Comparison of ENCODE assay signal across 28 cellular contexts in the genomic region with DNA sequence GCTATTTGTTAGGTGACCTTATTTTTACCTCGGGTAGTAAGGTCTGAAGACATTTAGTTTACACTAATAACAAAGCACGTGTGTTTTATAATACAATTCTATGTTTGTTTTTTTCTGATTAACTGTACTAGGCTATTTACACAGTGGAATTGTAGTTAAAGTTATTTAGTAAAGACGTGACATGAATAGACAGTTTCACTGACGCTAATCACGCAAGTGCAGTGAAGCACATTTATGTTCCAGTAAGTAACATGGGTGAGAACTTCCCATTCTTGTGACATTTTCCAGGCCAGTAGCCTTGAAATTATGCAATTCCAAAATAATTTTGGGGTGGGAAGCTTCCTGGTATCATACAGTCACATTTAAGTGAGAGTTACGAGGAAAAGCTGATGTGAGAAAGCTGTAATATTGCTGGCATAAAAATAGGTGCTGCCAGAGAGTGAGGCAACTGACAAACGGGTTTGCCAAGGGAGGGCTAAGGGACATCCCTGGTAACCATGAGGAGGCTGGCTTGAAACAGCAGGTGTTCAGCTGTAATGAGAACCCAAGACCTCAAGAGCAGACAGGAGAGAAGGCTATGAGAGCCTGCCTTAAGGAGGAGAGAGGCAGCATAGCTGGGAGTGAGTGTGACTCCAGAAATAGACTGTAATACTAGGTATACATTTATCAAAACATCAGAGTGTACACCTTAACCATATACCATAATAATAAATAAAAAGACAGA.
A peak's percentile ranks its signal among the peaks of the same experiment; 100 is the strongest.
DNase-seq lines count a peak whose midpoint lies in the region; ATAC-seq and TF ChIP-seq lines count a peak whose summit lies in the region.
"Had no signal": no experiment of that assay in that cellular context is flagged by ENCODE, and none has a peak within 500 bp of the region (broad histone marks: within the 10 kb centered on the region; RNA-seq: fewer than 3 reads in every experiment).

No MANE protein-coding gene starts in this region.

- no peaks in the 10 kb centered on the region for H3K36me3 ChIP-seq in endocrine pancreas (ENCODE audit: control insufficient read depth, insufficient read depth, low read length)
- no peaks in the 10 kb centered on the region for H3K36me3 ChIP-seq in CD8-positive, alpha-beta T cell (ENCODE audit: insufficient read depth, low read length)
- H3K36me3 ChIP-seq: gastroesophageal sphincter, lower lobe of right lung, spleen, tibial artery, WERI-Rb-1 had no signal

- peak; percentile 26 to 46 for DNase-seq in NCI-H2081 (lab: John Stamatoyannopoulos, UW)
- no peak for DNase-seq in NCI-H2081 treated with DMSO at 0.1 percent for 48 hours (lab: John Stamatoyannopoulos, UW)
- DNase-seq in NCI-H2227 treated with DMSO at 0.1 percent for 48 hours (lab: John Stamatoyannopoulos, UW): peak; percentile 38
- DNase-seq in retina: peak; percentile 58
- DNase-seq in 8988T: no peak
- DNase-seq in NCI-H1105 (lab: John Stamatoyannopoulos, UW): no peak
- no peak for DNase-seq in CD8-positive, alpha-beta T cell
- DNase-seq: activated CD4-positive, alpha-beta T cell treated with anti-CD3 and anti-CD28 coated beads, Interleukin-2, amount 10 ng/mL, durations not matched to agents 24 days and 14 days; activated naive CD4-positive, alpha-beta T cell; activated T-cell treated with anti-CD3 and anti-CD28 coated beads, Interleukin-2, amount 50 U/mL, for 4 hours; CD8-positive, alpha-beta memory T cell; cerebellar nuclear complex; dorsolateral prefrontal cortex; GF-D8; islet precursor cell; lower lobe of right lung; NCI-H2029; NCI-H510A treated with DMSO at 0.1 percent for 48 hours; spleen; SW 1271; T-helper 9 cell; tibial artery; WERI-Rb-1 had no signal

- H3K4me3 Mint-ChIP-seq in CD8-positive, alpha-beta T cell: no peak overlapping the region
- H3K4me3 Mint-ChIP-seq: activated CD4-positive, alpha-beta T cell treated with anti-CD3 and anti-CD28 coated beads, Interleukin-2, amount 10 ng/mL, durations not matched to agents 24 days and 14 days; activated T-cell treated with anti-CD3 and anti-CD28 coated beads, Interleukin-2, amount 50 U/mL, for 4 hours; B cell; CD8-positive, alpha-beta memory T cell; natural killer cell treated with Interleukin-12 subunit alpha and Interleukin-12 subunit beta and Interleukin-15 and Interleukin-18, amount 100 ng/mL, for 72 hours had no signal

- peaks cover 12% of the 10 kb centered on the region for H3K4me1 ChIP-seq in endocrine pancreas (ENCODE audit: control insufficient read depth, insufficient read depth, low read length)
- no peaks in the 10 kb centered on the region for H3K4me1 ChIP-seq in CD8-positive, alpha-beta T cell (ENCODE audit: insufficient read depth, low read length)
- H3K4me1 ChIP-seq: gastroesophageal sphincter, lower lobe of right lung, spleen, tibial artery had no signal

- peaks cover 2% of the 10 kb centered on the region for H3K9me3 Mint-ChIP-seq in CD8-positive, alpha-beta T cell
- H3K9me3 Mint-ChIP-seq: activated CD4-positive, alpha-beta T cell treated with anti-CD3 and anti-CD28 coated beads, Interleukin-2, amount 10 ng/mL, durations not matched to agents 24 days and 14 days; activated T-cell treated with anti-CD3 and anti-CD28 coated beads, Interleukin-2, amount 50 U/mL, for 4 hours had no signal

- CTCF ChIA-PET in CD8-positive, alpha-beta T cell (lab: Charles Lee): no interaction called here

- H3K27me3 Mint-ChIP-seq in CD8-positive, alpha-beta T cell (ENCODE audit: low read depth): no peaks in the 10 kb centered on the region
- H3K27me3 Mint-ChIP-seq: activated CD4-positive, alpha-beta T cell treated with anti-CD3 and anti-CD28 coated beads, Interleukin-2, amount 10 ng/mL, durations not matched to agents 24 days and 14 days; B cell; CD8-positive, alpha-beta memory T cell; natural killer cell treated with Interleukin-12 subunit alpha and Interleukin-12 subunit beta and Interleukin-15 and Interleukin-18, amount 100 ng/mL, for 72 hours had no signal

- intact Hi-C loops in CD8-positive, alpha-beta T cell (cut with DNase I, micrococcal nuclease): no loop called here

- no peak for ATAC-seq in CD8-positive, alpha-beta T cell
- ATAC-seq: activated T-cell treated with anti-CD3 and anti-CD28 coated beads, Interleukin-2, amount 50 U/mL, for 4 hours; gastroesophageal sphincter; lower lobe of right lung; natural killer cell treated with Interleukin-12 subunit alpha and Interleukin-12 subunit beta and Interleukin-15 and Interleukin-18, amount 100 ng/mL, for 72 hours; Panc1 had no signal

- H3K4me3 ChIP-seq in endocrine pancreas (ENCODE audit: control insufficient read depth, insufficient read depth, low read length): peak overlapping the region; percentile 82
- no peak overlapping the region for H3K4me3 ChIP-seq in CD8-positive, alpha-beta T cell (ENCODE audit: low read depth, low read length)
- H3K4me3 ChIP-seq: dorsolateral prefrontal cortex, gastroesophageal sphincter, lower lobe of right lung, spleen, tibial artery had no signal

- H3K9ac ChIP-seq in endocrine pancreas (ENCODE audit: control insufficient read depth, insufficient read depth, low read length): no peak overlapping the region

- POLR2A ChIA-PET in CD8-positive, alpha-beta T cell (lab: Charles Lee): no interaction called here

- no peaks in the 10 kb centered on the region for H3K27me3 ChIP-seq in endocrine pancreas (ENCODE audit: control insufficient read depth, insufficient read depth, low read length)
- no peaks in the 10 kb centered on the region for H3K27me3 ChIP-seq in CD8-positive, alpha-beta T cell (ENCODE audit: insufficient read depth, low read length)
- H3K27me3 ChIP-seq: tibial artery had no signal

- H3K27ac ChIP-seq in CD8-positive, alpha-beta T cell (ENCODE audit: low read depth, low read length): no peak overlapping the region
- H3K27ac ChIP-seq: dorsolateral prefrontal cortex, gastroesophageal sphincter, lower lobe of right lung, spleen, tibial artery, WERI-Rb-1 had no signal

- no peak for TF ChIP-seq CTCF in CD8-positive, alpha-beta T cell (IDR thresholded peaks at IDR 0.05)

- no peaks in the 10 kb centered on the region for H3K4me1 Mint-ChIP-seq in CD8-positive, alpha-beta T cell (ENCODE audit: low read depth)
- H3K4me1 Mint-ChIP-seq: activated CD4-positive, alpha-beta T cell treated with anti-CD3 and anti-CD28 coated beads, Interleukin-2, amount 10 ng/mL, durations not matched to agents 24 days and 14 days; B cell; CD8-positive, alpha-beta memory T cell had no signal

- no peak overlapping the region for H3K27ac Mint-ChIP-seq in CD8-positive, alpha-beta T cell
- H3K27ac Mint-ChIP-seq: activated CD4-positive, alpha-beta T cell treated with anti-CD3 and anti-CD28 coated beads, Interleukin-2, amount 10 ng/mL, durations not matched to agents 24 days and 14 days; B cell; CD8-positive, alpha-beta memory T cell; natural killer cell treated with Interleukin-12 subunit alpha and Interleukin-12 subunit beta and Interleukin-15 and Interleukin-18, amount 100 ng/mL, for 72 hours had no signal

- H3K9me3 ChIP-seq in endocrine pancreas (ENCODE audit: control insufficient read depth, low read length): no peaks in the 10 kb centered on the region
- H3K9me3 ChIP-seq in CD8-positive, alpha-beta T cell (ENCODE audit: low read length): no peaks in the 10 kb centered on the region
- H3K9me3 ChIP-seq: gastroesophageal sphincter, lower lobe of right lung, spleen, tibial artery had no signal

- no peaks in the 10 kb centered on the region for H3K36me3 Mint-ChIP-seq in CD8-positive, alpha-beta T cell
- H3K36me3 Mint-ChIP-seq: CD8-positive, alpha-beta memory T cell; natural killer cell treated with Interleukin-12 subunit alpha and Interleukin-12 subunit beta and Interleukin-15 and Interleukin-18, amount 100 ng/mL, for 72 hours had no signal

Comparison
In these comparisons a context has a peak if more than half of its experiments do, and no peak if none do; other contexts are left out.
1. DNase-seq: peak in NCI-H2081 (2 of 2), NCI-H2227 treated with DMSO at 0.1 percent for 48 hours (single experiment) and retina (single experiment); none in NCI-H2081 treated with DMSO at 0.1 percent for 48 hours (single experiment), 8988T (single experiment), NCI-H1105 (single experiment) and CD8-positive, alpha-beta T cell (0 of 7).